Comparison of ENCODE assay signal across 10 cellular contexts in the genomic region with DNA sequence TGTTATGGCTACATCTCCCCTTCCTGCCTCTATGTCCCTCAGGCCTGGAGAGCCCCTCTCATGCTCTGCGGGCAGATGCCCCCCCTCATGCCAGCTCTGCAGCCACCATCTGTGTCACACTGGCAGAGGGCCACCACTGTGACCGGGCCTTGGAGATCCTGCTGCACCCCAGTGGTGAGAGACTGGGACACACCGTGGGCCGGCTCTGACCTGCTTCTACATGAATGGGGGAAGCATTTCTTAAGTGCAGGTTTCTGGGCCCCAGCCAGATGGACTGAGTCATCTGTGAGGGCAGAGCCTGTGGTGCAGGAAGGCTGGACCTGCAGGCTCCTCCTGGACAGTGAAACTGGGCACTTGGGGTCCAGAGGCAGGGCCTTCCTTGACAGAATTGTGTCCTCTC. TPM values are rescaled to one million over a fixed set of nuclear protein-coding genes. Genes with fewer than 3 reads are reported as not detected.
A peak's percentile ranks its signal among the peaks of the same experiment; 100 is the strongest.
DNase-seq lines count a peak whose midpoint lies in the region; ATAC-seq and TF ChIP-seq lines count a peak whose summit lies in the region.
"Had no signal": no experiment of that assay in that cellular context is flagged by ENCODE, and none has a peak within 500 bp of the region (broad histone marks: within the 10 kb centered on the region; RNA-seq: fewer than 3 reads in every experiment).

No MANE protein-coding gene starts in this region.

- H3K9me3 ChIP-seq in PC-3 (ENCODE audit: low read length): no peaks in the 10 kb centered on the region
- H3K9me3 ChIP-seq: upper lobe of left lung had no signal

- DNase-seq in GM10266 (ENCODE audit: extremely low spot score) (peak; percentile 46), PC-3 (peak; percentile 95), retinal pigment epithelial cell (ENCODE audit: low read depth) (peak; percentile 62), NCI-H1092 treated with DMSO at 0.1 percent for 48 hours (lab: John Stamatoyannopoulos, UW) (no peak)
- DNase-seq in activated CD4-positive, CD25-positive, alpha-beta regulatory T cell (lab: John Stamatoyannopoulos, UW): no peak

- no peak overlapping the region for H3K9ac ChIP-seq in PC-3 (ENCODE audit: low read length)

- TF ChIP-seq CTCF in GM10266 (IDR thresholded peaks at IDR 0.05; ENCODE audit: control insufficient read depth, insufficient read depth, low read depth, missing control alignments) (no peak), PC-3 (conservative IDR thresholded peaks at IDR 0.05; ENCODE audit: low read depth, low read length) (peak; percentile 56), retinal pigment epithelial cell (conservative IDR thresholded peaks at IDR 0.05; ENCODE audit: low read depth, low read length) (peak; percentile 33)

- peak overlapping the region; percentile 31 for H2AFZ ChIP-seq in PC-3 (ENCODE audit: low read length)

- H3K4me3 ChIP-seq in PC-3 (ENCODE audit: low read length) (no peak overlapping the region), retinal pigment epithelial cell (ENCODE audit: low read length) (no peak overlapping the region)
- H3K4me3 ChIP-seq: upper lobe of left lung had no signal

- no peaks in the 10 kb centered on the region for H3K36me3 ChIP-seq in PC-3 (ENCODE audit: low read depth, low read length)
- H3K36me3 ChIP-seq: upper lobe of left lung had no signal

- ATAC-seq in PC-3 (peak; percentile 85), esophagus mucosa (peak; percentile 78), HG03108 (IDR thresholded peaks at IDR 0.05; ENCODE audit: unreplicated experiment) (no peak), GM21447 (IDR thresholded peaks at IDR 0.05; ENCODE audit: unreplicated experiment) (no peak)

- intact Hi-C loops in PC-3 (cut with micrococcal nuclease): loop anchor here (5.0 kb wide), 1 partner anchor 47 kb away; a partner anchor contains a TSS

- POLR2A ChIA-PET in PC-3 (lab: Charles Lee; ENCODE audit: unreplicated experiment): no interaction called here

- peaks cover 19% of the 10 kb centered on the region for H3K4me1 ChIP-seq in PC-3 (ENCODE audit: insufficient read depth, low read length)

- H3K27ac ChIP-seq in PC-3 (ENCODE audit: low read length): no peak overlapping the region
- H3K27ac ChIP-seq: upper lobe of left lung had no signal

- H3K79me2 ChIP-seq in PC-3 (ENCODE audit: low read length): no peaks in the 10 kb centered on the region

- no TSS peak for BruUV-seq in PC-3 (replicated peaks; lab: Mats Ljungman, UMichigan)

- H4K20me1 ChIP-seq in PC-3 (ENCODE audit: low read length): no peaks in the 10 kb centered on the region

- CTCF ChIA-PET in PC-3 (lab: Charles Lee): no interaction called here

- H3K9me2 ChIP-seq in PC-3 (replicated peaks; ENCODE audit: low read length): no peaks in the 10 kb centered on the region

- no peaks in the 10 kb centered on the region for H3F3A ChIP-seq in PC-3 (ENCODE audit: low read length, unreplicated experiment)

- peaks cover 10% of the 10 kb centered on the region for H3K27me3 ChIP-seq in PC-3 (ENCODE audit: low read length)

- peak overlapping the region; percentile 56 for H3K4me2 ChIP-seq in PC-3 (ENCODE audit: low read length)

RNA-seq across cellular contexts. Expression of a gene that starts 4.8 kb away (rescaled TPM):
- 1.4 and 1.9 TPM in 2 replicates for total RNA-seq in PC-3 (2014; rRNA removed)
- total RNA-seq in esophagus mucosa: not detected

RNA-seq across cellular contexts. Expression of a gene that starts 14.5 kb away (rescaled TPM):
- total RNA-seq in PC-3 (2014; rRNA removed) (65.9 and 89.0 TPM in 2 replicates), esophagus mucosa (28.9 TPM)

RNA-seq across cellular contexts. Expression of a gene that starts 15.2 kb away (rescaled TPM):
- total RNA-seq in PC-3 (2014; rRNA removed) (27.3 and 37.8 TPM in 2 replicates), esophagus mucosa (7.1 TPM)

RNA-seq across cellular contexts. Expression of a gene that starts 27.1 kb away (rescaled TPM):
- total RNA-seq in PC-3 (2014; rRNA removed) (1.1 and 1.2 TPM in 2 replicates), esophagus mucosa (0.24 TPM)

RNA-seq across cellular contexts. Expression of a gene that starts 41.6 kb away (rescaled TPM):
- total RNA-seq in PC-3 (2014; rRNA removed): not detected in 2 replicates
- not detected for total RNA-seq in esophagus mucosa
- total RNA-seq: neural crest cell, upper lobe of left lung had no signal

Comparison
In these comparisons a context has a peak if more than half of its experiments do, and no peak if none do; other contexts are left out.
1. DNase-seq: peak in GM10266 (single experiment), PC-3 (single experiment) and retinal pigment epithelial cell (single experiment); none in activated CD4-positive, CD25-positive, alpha-beta regulatory T cell (0 of 4) and NCI-H1092 treated with DMSO at 0.1 percent for 48 hours (single experiment).
2. ATAC-seq: peak in PC-3 (single experiment) and esophagus mucosa (single experiment); none in HG03108 (single experiment) and GM21447 (single experiment).